ENCODE assay signal across 30 cellular contexts in the genomic region with DNA sequence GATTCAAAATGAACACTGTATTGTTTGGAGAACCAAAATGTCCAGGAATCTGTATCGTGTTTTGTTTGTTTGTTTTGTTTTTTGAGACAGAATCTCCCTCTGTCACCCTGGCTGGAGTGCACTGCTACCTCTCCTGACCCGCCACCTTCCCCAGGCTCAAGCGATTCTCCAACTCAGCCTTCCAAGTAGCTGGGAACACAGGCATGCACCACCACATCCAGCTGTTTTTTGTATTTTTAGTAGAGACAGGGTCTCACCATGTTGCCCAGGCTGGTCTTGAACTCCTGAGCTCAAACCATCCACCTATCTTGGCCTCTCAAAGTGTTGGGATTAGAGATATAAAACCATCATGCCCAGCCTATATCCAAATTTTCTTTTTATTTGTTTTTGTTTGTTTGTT.
"Had no signal": no experiment of that assay in that cellular context is flagged by ENCODE, and none has a peak within 500 bp of the region (broad histone marks: within the 10 kb centered on the region; RNA-seq: fewer than 3 reads in every experiment).

No MANE protein-coding gene starts in this region.

- H3K27me3 ChIP-seq: ascending aorta, cardiac muscle cell had no signal

- H3K4me1 ChIP-seq: ascending aorta had no signal

- H3K4me3 ChIP-seq: ascending aorta, cardiac muscle cell had no signal

- FAIRE-seq: bronchial epithelial cell, TTC549 had no signal

- H3K36me3 ChIP-seq: ascending aorta, cardiac muscle cell had no signal

- H3K27ac ChIP-seq: ascending aorta, cardiac muscle cell, VCaP had no signal

- DNase-seq: activated B cell treated with CpG ODN at 0.5 μM for 24 hours; activated CD4-positive, alpha-beta memory T cell treated with anti-CD3 and anti-CD28 coated beads for 36 hours; activated CD4-positive, alpha-beta T cell treated with anti-CD3 and anti-CD28 coated beads for 4 hours; activated CD4-positive, alpha-beta T cell treated with anti-CD3 and anti-CD28 coated beads, Interleukin-2, amount 10 ng/mL, durations not matched to agents 24 days and 14 days; activated CD4-positive, alpha-beta T cell treated with anti-CD3 and anti-CD28 coated beads, Interleukin-2, amount 50 U/mL, for 1 hour; activated CD4-positive, alpha-beta T cell treated with anti-CD3 and anti-CD28 coated beads, Interleukin-2, amount 50 U/mL, for 4 hours; activated CD4-positive, CD25-positive, alpha-beta regulatory T cell treated with anti-CD3 and anti-CD28 coated beads, Interleukin-2, amount 50 U/mL, for 72 hours; activated CD8-positive, alpha-beta memory T cell treated with anti-CD3 and anti-CD28 coated beads, Interleukin-2, amount 50 U/mL, for 4 hours; activated CD8-positive, alpha-beta T cell treated with anti-CD3 and anti-CD28 coated beads for 36 hours; activated effector memory CD4-positive, alpha-beta T cell treated with anti-CD3 and anti-CD28 coated beads, Interleukin-2, amount 50 U/mL, for 16 hours; activated naive CD4-positive, alpha-beta T cell treated with anti-CD3 and anti-CD28 coated beads, Interleukin-2, amount 10 ng/mL, durations not matched to agents 7 days and 5 days; activated naive CD4-positive, alpha-beta T cell treated with Interleukin-2 at 50 U/mL for 16 hours; activated naive CD8-positive, alpha-beta T cell treated with anti-CD3 and anti-CD28 coated beads, Interleukin-2, amount 10 ng/mL, durations not matched to agents 7 days and 5 days; activated naive CD8-positive, alpha-beta T cell treated with anti-CD3 and anti-CD28 coated beads, Interleukin-2, amount 50 U/mL, for 24 hours; activated T-cell treated with anti-CD3 and anti-CD28 coated beads for 4 hours; activated T-cell treated with anti-CD3 and anti-CD28 coated beads, Interleukin-2, amount 50 U/mL, for 1 hour; activated T-cell treated with anti-CD3 and anti-CD28 coated beads, Interleukin-2, amount 50 U/mL, for 4 hours; activated T-cell treated with anti-CD3 and anti-CD28 coated beads, Interleukin-2, amount 50 U/mL, for 72 hours; amygdala; anterior cingulate cortex; central memory CD4-positive, alpha-beta T cell; T-helper 1 cell; T-helper 2 cell; T-helper 9 cell had no signal

- H3K9me3 ChIP-seq: ascending aorta had no signal

- ATAC-seq: activated CD8-positive, alpha-beta T cell treated with anti-CD3 and anti-CD28 coated beads for 36 hours; activated naive CD8-positive, alpha-beta T cell treated with anti-CD3 and anti-CD28 coated beads, Interleukin-2, amount 50 U/mL, for 24 hours; activated T-cell treated with anti-CD3 and anti-CD28 coated beads, Interleukin-2, amount 50 U/mL, for 4 hours; activated T-cell treated with anti-CD3 and anti-CD28 coated beads, Interleukin-2, amount 50 U/mL, for 72 hours; activated T-helper 17 cell treated with anti-CD3 and anti-CD28 coated beads, Interleukin-2, amount 50 U/mL, for 72 hours had no signal
